1 cellular context compared by ENCODE assay signal in genomic region chr20:13840093-13840465, GRCh38.
TF ChIP-seq lines count a peak whose summit lies in the region.

No MANE protein-coding gene starts in this region.

TF ChIP-seq in IMR-90, 13 proteins besides CTCF, POLR2A, EP300 and RAD21 (continued from another document):
- no peak for TF ChIP-seq CHD1 (IDR thresholded peaks at IDR 0.05; ENCODE audit: low read depth, low read length)
TF ChIP-seq in IMR-90: peak in this region for 0.
